Comparison of ENCODE assay signal across 8 cellular contexts in genomic region chr1:112706505-112707216, GRCh38. TPM values are rescaled to one million over a fixed set of nuclear protein-coding genes. Genes with fewer than 3 reads are reported as not detected.
DNase-seq lines count a peak whose midpoint lies in the region; ATAC-seq and TF ChIP-seq lines count a peak whose summit lies in the region.

Gene RHOC, minus strand, starts transcription at chr1:112707127. Its CDS starts 3,328 bp downstream, at chr1:112703799.

- H3K9me3 Mint-ChIP-seq in T-helper 1 cell treated with Interleukin-12 subunit alpha and Interleukin-12 subunit beta and Interleukin-4 antibody, amounts not matched to agents 30 μg/mL and 1 μg/mL, for 36 hours, result no peaks in the 10 kb centered on the region

- peak within 1 kb of the TSS; percentile 82 to 85 for H3K4me3 ChIP-seq in duodenal mucosa (ENCODE audit: low read depth in 1 of 2, low read length in 2 of 2)
- peak within 1 kb of the TSS; percentile 90 for H3K4me3 ChIP-seq in lower leg skin (ENCODE audit: low read depth, poor library complexity, severe bottlenecking)
- H3K4me3 ChIP-seq in subcutaneous abdominal adipose tissue (ENCODE audit: low read depth in 1 of 5, low read length in 5 of 5), result peak within 1 kb of the TSS; percentile 79 to 89 (median 82)

- H3K27me3 Mint-ChIP-seq in T-helper 1 cell treated with Interleukin-12 subunit alpha and Interleukin-12 subunit beta and Interleukin-4 antibody, amounts not matched to agents 30 μg/mL and 1 μg/mL, for 36 hours (ENCODE audit: low read depth), result peaks cover 31% of the 10 kb centered on the region

- no peak for TF ChIP-seq CTCF in lower leg skin (IDR thresholded peaks at IDR 0.05)

- ATAC-seq in GM21360 (IDR thresholded peaks at IDR 0.05; ENCODE audit: unreplicated experiment), result peak; percentile 46
- ATAC-seq in HG03571 (IDR thresholded peaks at IDR 0.05; ENCODE audit: unreplicated experiment), result peak; percentile 53

- intact Hi-C loops in lower leg skin (cut with DNase I; ENCODE audit: low total_unique reads), result loop anchor here (5.0 to 10.0 kb wide), 2 partner anchors 202 to 314 kb away; partner anchors contain the start of gene WNT2B

- peak; percentile 23 for DNase-seq in NCI-H2029 (lab: John Stamatoyannopoulos, UW)
- no peak for DNase-seq in NCI-H2029 treated with DMSO at 0.1 percent for 48 hours (lab: John Stamatoyannopoulos, UW)
- DNase-seq in lower leg skin (ENCODE audit: low spot score in 2 of 2), result peak in 1 of 2 donors; percentile 94

- no peaks in the 10 kb centered on the region for H3K9me3 ChIP-seq in duodenal mucosa (ENCODE audit: control insufficient read depth in 1 of 2, low read length in 2 of 2)
- no peaks in the 10 kb centered on the region for H3K9me3 ChIP-seq in subcutaneous abdominal adipose tissue (ENCODE audit: control insufficient read depth in 5 of 5, low read length in 5 of 5)

- peaks cover 44% of the 10 kb centered on the region for H3K4me1 Mint-ChIP-seq in T-helper 1 cell treated with Interleukin-12 subunit alpha and Interleukin-12 subunit beta and Interleukin-4 antibody, amounts not matched to agents 30 μg/mL and 1 μg/mL, for 36 hours (ENCODE audit: low read depth)

- TF ChIP-seq POLR2A in lower leg skin (IDR thresholded peaks at IDR 0.05), result no peak

- H3K27ac ChIP-seq in duodenal mucosa (ENCODE audit: low read depth, low read length) (peak within 1 kb of the TSS; percentile 93), subcutaneous abdominal adipose tissue (ENCODE audit: low read depth, low read length) (peak within 1 kb of the TSS; percentile 91)

- WGBS in lower leg skin, 2 donors, result 3 to 7% methylated on average over 9 to 53 of the region's 60 CpGs

- H3K4me1 ChIP-seq in duodenal mucosa (ENCODE audit: control insufficient read depth in 1 of 2, insufficient read depth in 2 of 2, low read length in 2 of 2), result peaks cover 33 to 43% of the 10 kb centered on the region in 2 donors
- peaks cover 13 to 58% (median 50%) of the 10 kb centered on the region in 5 donors for H3K4me1 ChIP-seq in subcutaneous abdominal adipose tissue (ENCODE audit: control insufficient read depth in 5 of 5, insufficient read depth in 5 of 5, low read length in 5 of 5)

- peaks cover 16% of the 10 kb centered on the region for H3K36me3 Mint-ChIP-seq in T-helper 1 cell treated with Interleukin-12 subunit alpha and Interleukin-12 subunit beta and Interleukin-4 antibody, amounts not matched to agents 30 μg/mL and 1 μg/mL, for 36 hours (ENCODE audit: low read depth)

- H3K27me3 ChIP-seq in duodenal mucosa (ENCODE audit: control insufficient read depth in 1 of 2, insufficient read depth in 2 of 2, low read length in 2 of 2) (no peaks in the 10 kb centered on the region), subcutaneous abdominal adipose tissue (ENCODE audit: control insufficient read depth in 5 of 5, insufficient read depth in 4 of 5, low read length in 5 of 5) (peaks cover 0 to 3% (median 0%) of the 10 kb centered on the region in 5 donors)

- H3K36me3 ChIP-seq in duodenal mucosa (ENCODE audit: control insufficient read depth in 1 of 2, insufficient read depth in 2 of 2, low read length in 2 of 2) (peaks cover 13 to 17% of the 10 kb centered on the region in 2 donors), subcutaneous abdominal adipose tissue (ENCODE audit: control insufficient read depth in 5 of 5, insufficient read depth in 5 of 5, low read length in 5 of 5) (peaks cover 0 to 26% (median 15%) of the 10 kb centered on the region in 5 donors)

- H3K4me3 Mint-ChIP-seq in T-helper 1 cell treated with Interleukin-12 subunit alpha and Interleukin-12 subunit beta and Interleukin-4 antibody, amounts not matched to agents 30 μg/mL and 1 μg/mL, for 36 hours, result peak within 1 kb of the TSS; percentile 88

- H3K9ac ChIP-seq in duodenal mucosa (ENCODE audit: low read depth in 1 of 2, low read length in 2 of 2), result peak within 1 kb of the TSS; percentile 82 to 94
- peak within 1 kb of the TSS; percentile 69 to 96 (median 92) for H3K9ac ChIP-seq in subcutaneous abdominal adipose tissue (ENCODE audit: low read length in 5 of 5)

- H3K27ac Mint-ChIP-seq in T-helper 1 cell treated with Interleukin-12 subunit alpha and Interleukin-12 subunit beta and Interleukin-4 antibody, amounts not matched to agents 30 μg/mL and 1 μg/mL, for 36 hours, result peak within 1 kb of the TSS; percentile 95

RNA-seq across cellular contexts. Expression of gene RHOC, which starts in this region (rescaled TPM):
- total RNA-seq in lower leg skin, result 100 to 1,000 TPM; 133 to 214 (median 184) TPM
